In genomic region chr4:165210566-165210965, GRCh38 we compare ENCODE assay signal across 1 cellular context.
TF ChIP-seq lines count a peak whose summit lies in the region.

No MANE protein-coding gene starts in this region.

TF ChIP-seq in A549, 52 proteins besides CTCF, POLR2A, EP300 and RAD21 (continued from another document):
- TF ChIP-seq ZSCAN20 (CRISPR knock-in tag; IDR thresholded peaks at IDR 0.05): no peak
- TF ChIP-seq JUNB (IDR thresholded peaks at IDR 0.05): no peak
- no peak for TF ChIP-seq NFE2L2 (conservative IDR thresholded peaks at IDR 0.05; ENCODE audit: low read length)
- TF ChIP-seq ELK1 (IDR thresholded peaks at IDR 0.05; ENCODE audit: low read depth, low read length): no peak
- no peak for TF ChIP-seq CBX8 (IDR thresholded peaks at IDR 0.05)
